Comparison of ENCODE assay signal across 8 cellular contexts in the genomic region with DNA sequence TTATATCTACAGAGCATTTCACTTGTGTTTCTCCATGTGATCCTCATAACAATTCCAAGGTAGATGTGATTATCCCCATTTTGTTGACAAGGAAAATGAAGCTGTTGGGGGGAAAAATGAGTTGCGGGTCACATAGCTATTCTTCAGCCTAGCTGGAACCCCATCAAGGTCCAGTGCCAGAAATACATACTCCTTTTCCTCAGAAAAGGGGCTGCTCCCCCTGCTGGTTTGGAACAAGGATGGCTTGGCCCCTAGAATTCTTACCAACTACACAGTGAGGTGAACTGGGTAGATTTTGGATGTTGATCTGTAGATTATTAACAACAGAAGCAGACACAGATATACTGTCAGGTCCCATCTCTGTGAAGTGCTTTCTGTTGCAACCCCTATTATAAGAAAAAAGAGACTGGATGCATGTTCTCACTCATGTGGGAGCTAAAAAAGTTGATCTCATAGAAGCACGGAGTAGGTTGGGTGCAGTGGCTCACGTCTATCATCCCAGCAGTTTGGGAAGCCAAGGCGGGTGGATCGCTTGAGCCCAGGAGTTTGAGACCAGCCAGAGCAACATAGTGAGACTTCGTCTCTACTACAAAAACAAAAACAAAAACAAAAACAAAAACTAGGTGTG. TPM values are rescaled to one million over a fixed set of nuclear protein-coding genes. Genes with fewer than 3 reads are reported as not detected.
DNase-seq lines count a peak whose midpoint lies in the region; TF ChIP-seq lines count a peak whose summit lies in the region.

No MANE protein-coding gene starts in this region.

- DNase-seq in NCI-H1092 treated with DMSO at 0.1 percent for 48 hours (lab: John Stamatoyannopoulos, UW) (peak; percentile 8), NCI-H1092 (lab: John Stamatoyannopoulos, UW) (no peak), HL-60 (ENCODE audit: low read depth in 1 of 2, low spot score in 1 of 2) (peak in 1 of 2 experiments; percentile 67), RPMI8226 (peak; percentile 74), astrocyte of the hippocampus (ENCODE audit: low read depth, low spot score) (peak; percentile 73), islet precursor cell (peak; percentile 81), H4 (ENCODE audit: low spot score) (no peak)

- peaks cover 0 to 11% (median 4%) of the 10 kb centered on the region in 5 donors for H3K4me1 ChIP-seq in subcutaneous abdominal adipose tissue (ENCODE audit: control insufficient read depth in 5 of 5, insufficient read depth in 5 of 5, low read length in 5 of 5)

- peak overlapping the region in 2 of 5 donors; percentile 43 to 52 for H3K9ac ChIP-seq in subcutaneous abdominal adipose tissue (ENCODE audit: low read length in 5 of 5)

- H3K36me3 ChIP-seq in subcutaneous abdominal adipose tissue (ENCODE audit: control insufficient read depth in 5 of 5, insufficient read depth in 5 of 5, low read length in 5 of 5) = peaks cover 0 to 54% (median 41%) of the 10 kb centered on the region in 5 donors

- H3K4me3 ChIP-seq in HL-60 (replicated peaks; ENCODE audit: insufficient read depth, low read length) = no peak overlapping the region
- H3K4me3 ChIP-seq in subcutaneous abdominal adipose tissue (ENCODE audit: low read depth in 1 of 5, low read length in 5 of 5) = no peak overlapping the region

- no peaks in the 10 kb centered on the region for H3K9me3 ChIP-seq in subcutaneous abdominal adipose tissue (ENCODE audit: control insufficient read depth in 5 of 5, low read length in 5 of 5)

- no peak overlapping the region for H3K27ac ChIP-seq in HL-60 (replicated peaks)
- H3K27ac ChIP-seq in subcutaneous abdominal adipose tissue (ENCODE audit: low read depth, low read length) = peak overlapping the region; percentile 21

- peak; percentile 65 for TF ChIP-seq CTCF in HL-60 (IDR thresholded peaks at IDR 0.05; ENCODE audit: insufficient read depth, low read length)

- H3K27me3 ChIP-seq in HL-60 (ENCODE audit: insufficient read depth, poor library complexity, severe bottlenecking) = no peaks in the 10 kb centered on the region
- no peaks in the 10 kb centered on the region for H3K27me3 ChIP-seq in subcutaneous abdominal adipose tissue (ENCODE audit: control insufficient read depth in 5 of 5, insufficient read depth in 4 of 5, low read length in 5 of 5)

RNA-seq across cellular contexts. Expression of a gene that starts 8.9 kb away (rescaled TPM):
- 0.39 and 0.89 TPM in 2 replicates for total RNA-seq in H4 (2014; rRNA removed; shearing (Covaris generic))

RNA-seq across cellular contexts. Expression of a gene that starts 11.9 kb away (rescaled TPM):
- total RNA-seq in H4 (2014; rRNA removed; shearing (Covaris generic)) = 1,414 and 1,870 TPM in 2 replicates

RNA-seq across cellular contexts. Expression of a gene that starts 32.7 kb away (rescaled TPM):
- total RNA-seq in H4 (2014; rRNA removed; shearing (Covaris generic)) = 16.7 and 25.9 TPM in 2 replicates

RNA-seq across cellular contexts. Expression of a gene that starts 50.2 kb away (rescaled TPM):
- total RNA-seq in H4 (2014; rRNA removed; shearing (Covaris generic)) = 0.31 and 0.45 TPM in 2 replicates

RNA-seq across cellular contexts. Expression of a gene that starts 55.9 kb away (rescaled TPM):
- 46.9 and 47.7 TPM in 2 replicates for total RNA-seq in H4 (2014; rRNA removed; shearing (Covaris generic))

Comparison
In these comparisons a context has a peak if more than half of its experiments do, and no peak if none do; other contexts are left out.
1. DNase-seq: peak in NCI-H1092 treated with DMSO at 0.1 percent for 48 hours (single experiment), RPMI8226 (single experiment), astrocyte of the hippocampus (single experiment) and islet precursor cell (single experiment); none in NCI-H1092 (single experiment) and H4 (single experiment).